Comparison of ENCODE assay signal across 21 cellular contexts in the genomic region with DNA sequence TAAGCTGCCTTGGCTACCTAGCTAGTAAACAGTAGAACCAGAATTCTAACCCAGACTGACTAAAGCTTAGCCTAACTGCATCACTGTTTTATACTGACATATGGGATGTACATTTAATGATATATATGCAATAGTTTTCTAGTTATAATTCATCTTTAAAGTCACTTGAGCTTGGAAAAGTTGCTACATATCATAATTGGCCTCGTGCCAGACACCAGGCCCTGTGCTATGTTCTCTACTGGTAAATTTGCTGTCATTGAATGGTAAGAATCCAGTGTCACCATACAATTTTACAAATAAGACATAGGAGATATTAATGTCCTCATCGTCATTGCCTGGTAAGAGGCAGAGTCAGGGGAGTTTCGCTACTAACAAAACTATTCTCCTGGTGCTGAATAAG.
DNase-seq lines count a peak whose midpoint lies in the region; ATAC-seq and TF ChIP-seq lines count a peak whose summit lies in the region.
"Had no signal": no experiment of that assay in that cellular context is flagged by ENCODE, and none has a peak within 500 bp of the region (broad histone marks: within the 10 kb centered on the region; RNA-seq: fewer than 3 reads in every experiment).

No MANE protein-coding gene starts in this region.

- H3K4me3 Mint-ChIP-seq in T-cell, result no peak overlapping the region
- H3K4me3 Mint-ChIP-seq in T-helper 17 cell, result no peak overlapping the region
- H3K4me3 Mint-ChIP-seq: GM23338 had no signal

- H3K4me3 ChIP-seq in HEK293 (ENCODE audit: low read depth, low read length) (no peak overlapping the region), adipocyte (ENCODE audit: low read length) (no peak overlapping the region)
- H3K4me3 ChIP-seq: GM23338, HAP-1 had no signal

- POLR2A ChIA-PET in HEK293 (lab: Yijun Ruan, JAX), result interaction anchor here (0.5 to 0.8 kb wide), 2 partner anchors 631 to 662 kb away, joined by 3 read pairs; a partner anchor contains a TSS
- POLR2A ChIA-PET in T-cell (lab: Charles Lee), result no interaction called here

- no peaks in the 10 kb centered on the region for H3K4me1 Mint-ChIP-seq in T-cell
- H3K4me1 Mint-ChIP-seq in T-helper 17 cell, result peaks cover 2% of the 10 kb centered on the region

- no peak overlapping the region for H3K27ac Mint-ChIP-seq in T-cell
- no peak overlapping the region for H3K27ac Mint-ChIP-seq in T-helper 17 cell
- H3K27ac Mint-ChIP-seq: GM23338 had no signal

- H3K9me3 ChIP-seq in HEK293 (ENCODE audit: control insufficient read depth, insufficient read depth, low read depth, low read length) (no peaks in the 10 kb centered on the region), adipocyte (ENCODE audit: control insufficient read depth, low read length) (no peaks in the 10 kb centered on the region), T-helper 17 cell (ENCODE audit: control insufficient read depth, low read length, poor library complexity, severe bottlenecking) (no peaks in the 10 kb centered on the region)
- H3K9me3 ChIP-seq: HAP-1, SK-N-SH had no signal

- H3K27me3 ChIP-seq in adipocyte (replicated peaks; ENCODE audit: control insufficient read depth, insufficient read depth, low read length), result no peaks in the 10 kb centered on the region

- H3K27me3 Mint-ChIP-seq in T-cell (no peaks in the 10 kb centered on the region), T-helper 17 cell (no peaks in the 10 kb centered on the region)

- CTCF ChIA-PET in HEK293 (lab: Yijun Ruan, JAX) (interaction anchor here (1.3 kb wide), 1 partner anchor 359 kb away, joined by 3 read pairs; no protein-coding TSS in a partner anchor), T-cell (lab: Charles Lee) (no interaction called here)

- no peak overlapping the region for H3K9ac ChIP-seq in adipocyte (ENCODE audit: low read length)
- H3K9ac ChIP-seq: SK-N-SH had no signal

- no peak overlapping the region for H3K27ac ChIP-seq in HEK293 (ENCODE audit: extremely low read depth, low read depth, low read length)
- H3K27ac ChIP-seq: RWPE1 had no signal

- DNase-seq in NCI-H510A treated with DMSO at 0.1 percent for 48 hours (lab: John Stamatoyannopoulos, UW) (peak; percentile 22), NCI-H510A (lab: John Stamatoyannopoulos, UW) (no peak), adipocyte (ENCODE audit: low read depth) (peak; percentile 22), T-cell (no peak), GM20000 (ENCODE audit: low spot score) (no peak), T-helper 17 cell (no peak)
- DNase-seq: DMS79, IMR-90, Karpas-422, NCI-H1694, NCI-H2081, NCI-H2227 treated with DMSO at 0.1 percent for 48 hours, NCI-H526 treated with DMSO at 0.1 percent for 48 hours, SHP77 treated with DMSO at 0.1 percent for 48 hours, SK-N-SH, T-helper 1 cell, T-helper 9 cell had no signal

- no peak for ATAC-seq in T-cell (replicated peaks in 1 of 4)
- no peak for ATAC-seq in T-helper 17 cell
- ATAC-seq: GM23338 had no signal

- H3K36me3 Mint-ChIP-seq in T-cell (peaks cover 26% of the 10 kb centered on the region), T-helper 17 cell (ENCODE audit: low read depth) (no peaks in the 10 kb centered on the region)

- H3K36me3 ChIP-seq in HEK293 (ENCODE audit: control insufficient read depth in 2 of 2, insufficient read depth in 1 of 2, low read length in 2 of 2) (no peaks in the 10 kb centered on the region), adipocyte (ENCODE audit: control insufficient read depth, insufficient read depth, low read length, severe bottlenecking) (no peaks in the 10 kb centered on the region)
- H3K36me3 ChIP-seq: HAP-1 had no signal

- H3K4me1 ChIP-seq in HEK293 (ENCODE audit: control insufficient read depth, insufficient read depth, low read length), result peaks cover 19% of the 10 kb centered on the region; the same call in 1 of the 2 replicates
- H3K4me1 ChIP-seq in adipocyte (ENCODE audit: control insufficient read depth, insufficient read depth, low read length), result no peaks in the 10 kb centered on the region

- no peak for TF ChIP-seq CTCF in HEK293 (tag by site-specific recombination; IDR thresholded peaks at IDR 0.05)
- TF ChIP-seq CTCF in GM20000 (IDR thresholded peaks at IDR 0.05; ENCODE audit: extremely low read depth, missing control alignments), result no peak

- no peaks in the 10 kb centered on the region for H3K9me3 Mint-ChIP-seq in T-cell
- H3K9me3 Mint-ChIP-seq: GM23338 had no signal

TF ChIP-seq in HEK293, 187 proteins besides CTCF, POLR2A, EP300 and RAD21:
- TF ChIP-seq, protein P1, sequence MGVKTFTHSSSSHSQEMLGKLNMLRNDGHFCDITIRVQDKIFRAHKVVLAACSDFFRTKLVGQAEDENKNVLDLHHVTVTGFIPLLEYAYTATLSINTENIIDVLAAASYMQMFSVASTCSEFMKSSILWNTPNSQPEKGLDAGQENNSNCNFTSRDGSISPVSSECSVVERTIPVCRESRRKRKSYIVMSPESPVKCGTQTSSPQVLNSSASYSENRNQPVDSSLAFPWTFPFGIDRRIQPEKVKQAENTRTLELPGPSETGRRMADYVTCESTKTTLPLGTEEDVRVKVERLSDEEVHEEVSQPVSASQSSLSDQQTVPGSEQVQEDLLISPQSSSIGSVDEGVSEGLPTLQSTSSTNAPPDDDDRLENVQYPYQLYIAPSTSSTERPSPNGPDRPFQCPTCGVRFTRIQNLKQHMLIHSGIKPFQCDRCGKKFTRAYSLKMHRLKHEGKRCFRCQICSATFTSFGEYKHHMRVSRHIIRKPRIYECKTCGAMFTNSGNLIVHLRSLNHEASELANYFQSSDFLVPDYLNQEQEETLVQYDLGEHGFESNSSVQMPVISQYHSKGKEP (tag by site-specific recombination; IDR thresholded peaks at IDR 0.05), result 0 out of 2 replicates have a peak, but pooled peaks have one; percentile 23
- TF ChIP-seq, protein P2, sequence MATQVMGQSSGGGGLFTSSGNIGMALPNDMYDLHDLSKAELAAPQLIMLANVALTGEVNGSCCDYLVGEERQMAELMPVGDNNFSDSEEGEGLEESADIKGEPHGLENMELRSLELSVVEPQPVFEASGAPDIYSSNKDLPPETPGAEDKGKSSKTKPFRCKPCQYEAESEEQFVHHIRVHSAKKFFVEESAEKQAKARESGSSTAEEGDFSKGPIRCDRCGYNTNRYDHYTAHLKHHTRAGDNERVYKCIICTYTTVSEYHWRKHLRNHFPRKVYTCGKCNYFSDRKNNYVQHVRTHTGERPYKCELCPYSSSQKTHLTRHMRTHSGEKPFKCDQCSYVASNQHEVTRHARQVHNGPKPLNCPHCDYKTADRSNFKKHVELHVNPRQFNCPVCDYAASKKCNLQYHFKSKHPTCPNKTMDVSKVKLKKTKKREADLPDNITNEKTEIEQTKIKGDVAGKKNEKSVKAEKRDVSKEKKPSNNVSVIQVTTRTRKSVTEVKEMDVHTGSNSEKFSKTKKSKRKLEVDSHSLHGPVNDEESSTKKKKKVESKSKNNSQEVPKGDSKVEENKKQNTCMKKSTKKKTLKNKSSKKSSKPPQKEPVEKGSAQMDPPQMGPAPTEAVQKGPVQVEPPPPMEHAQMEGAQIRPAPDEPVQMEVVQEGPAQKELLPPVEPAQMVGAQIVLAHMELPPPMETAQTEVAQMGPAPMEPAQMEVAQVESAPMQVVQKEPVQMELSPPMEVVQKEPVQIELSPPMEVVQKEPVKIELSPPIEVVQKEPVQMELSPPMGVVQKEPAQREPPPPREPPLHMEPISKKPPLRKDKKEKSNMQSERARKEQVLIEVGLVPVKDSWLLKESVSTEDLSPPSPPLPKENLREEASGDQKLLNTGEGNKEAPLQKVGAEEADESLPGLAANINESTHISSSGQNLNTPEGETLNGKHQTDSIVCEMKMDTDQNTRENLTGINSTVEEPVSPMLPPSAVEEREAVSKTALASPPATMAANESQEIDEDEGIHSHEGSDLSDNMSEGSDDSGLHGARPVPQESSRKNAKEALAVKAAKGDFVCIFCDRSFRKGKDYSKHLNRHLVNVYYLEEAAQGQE (tag by site-specific recombination; IDR thresholded peaks at IDR 0.05), result no peak
- no peak for TF ChIP-seq ZNF555 (tag by site-specific recombination; conservative IDR thresholded peaks at IDR 0.05)
- TF ChIP-seq, protein P3, sequence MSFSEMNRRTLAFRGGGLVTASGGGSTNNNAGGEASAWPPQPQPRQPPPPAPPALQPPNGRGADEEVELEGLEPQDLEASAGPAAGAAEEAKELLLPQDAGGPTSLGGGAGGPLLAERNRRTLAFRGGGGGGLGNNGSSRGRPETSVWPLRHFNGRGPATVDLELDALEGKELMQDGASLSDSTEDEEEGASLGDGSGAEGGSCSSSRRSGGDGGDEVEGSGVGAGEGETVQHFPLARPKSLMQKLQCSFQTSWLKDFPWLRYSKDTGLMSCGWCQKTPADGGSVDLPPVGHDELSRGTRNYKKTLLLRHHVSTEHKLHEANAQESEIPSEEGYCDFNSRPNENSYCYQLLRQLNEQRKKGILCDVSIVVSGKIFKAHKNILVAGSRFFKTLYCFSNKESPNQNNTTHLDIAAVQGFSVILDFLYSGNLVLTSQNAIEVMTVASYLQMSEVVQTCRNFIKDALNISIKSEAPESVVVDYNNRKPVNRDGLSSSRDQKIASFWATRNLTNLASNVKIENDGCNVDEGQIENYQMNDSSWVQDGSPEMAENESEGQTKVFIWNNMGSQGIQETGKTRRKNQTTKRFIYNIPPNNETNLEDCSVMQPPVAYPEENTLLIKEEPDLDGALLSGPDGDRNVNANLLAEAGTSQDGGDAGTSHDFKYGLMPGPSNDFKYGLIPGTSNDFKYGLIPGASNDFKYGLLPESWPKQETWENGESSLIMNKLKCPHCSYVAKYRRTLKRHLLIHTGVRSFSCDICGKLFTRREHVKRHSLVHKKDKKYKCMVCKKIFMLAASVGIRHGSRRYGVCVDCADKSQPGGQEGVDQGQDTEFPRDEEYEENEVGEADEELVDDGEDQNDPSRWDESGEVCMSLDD (tag by site-specific recombination; IDR thresholded peaks at IDR 0.05), result no peak
- TF ChIP-seq, protein P4, sequence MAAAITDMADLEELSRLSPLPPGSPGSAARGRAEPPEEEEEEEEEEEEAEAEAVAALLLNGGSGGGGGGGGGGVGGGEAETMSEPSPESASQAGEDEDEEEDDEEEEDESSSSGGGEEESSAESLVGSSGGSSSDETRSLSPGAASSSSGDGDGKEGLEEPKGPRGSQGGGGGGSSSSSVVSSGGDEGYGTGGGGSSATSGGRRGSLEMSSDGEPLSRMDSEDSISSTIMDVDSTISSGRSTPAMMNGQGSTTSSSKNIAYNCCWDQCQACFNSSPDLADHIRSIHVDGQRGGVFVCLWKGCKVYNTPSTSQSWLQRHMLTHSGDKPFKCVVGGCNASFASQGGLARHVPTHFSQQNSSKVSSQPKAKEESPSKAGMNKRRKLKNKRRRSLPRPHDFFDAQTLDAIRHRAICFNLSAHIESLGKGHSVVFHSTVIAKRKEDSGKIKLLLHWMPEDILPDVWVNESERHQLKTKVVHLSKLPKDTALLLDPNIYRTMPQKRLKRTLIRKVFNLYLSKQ (tag by site-specific recombination; IDR thresholded peaks at IDR 0.05; ENCODE audit: borderline replicate concordance), result no peak
- peak; percentile 23; the same call in 1 of the 2 replicates for TF ChIP-seq KLF10 (tag by site-specific recombination; IDR thresholded peaks at IDR 0.05)

Comparison
In these comparisons a context has a peak if more than half of its experiments do, and no peak if none do; other contexts are left out.
1. DNase-seq: peak in NCI-H510A treated with DMSO at 0.1 percent for 48 hours (single experiment) and adipocyte (single experiment); none in NCI-H510A (single experiment), T-cell (0 of 34), GM20000 (single experiment) and T-helper 17 cell (0 of 3).